ENCODE assay signal across 8 cellular contexts in genomic region chr13:25301347-25302113, GRCh38. TPM values are rescaled to one million over a fixed set of nuclear protein-coding genes. Genes with fewer than 3 reads are reported as not detected.
A peak's percentile ranks its signal among the peaks of the same experiment; 100 is the strongest.
DNase-seq lines count a peak whose midpoint lies in the region; ATAC-seq and TF ChIP-seq lines count a peak whose summit lies in the region.

Gene NUP58 (plus strand): TSS chr13:25301625. CDS start chr13:25301774, 149 bp downstream.

- peak in 1 of 2 donors; percentile 61 for TF ChIP-seq POLR2A in suprapubic skin (IDR thresholded peaks at IDR 0.05)

- H3K27ac Mint-ChIP-seq in activated naive CD4-positive, alpha-beta T cell treated with anti-CD3 and anti-CD28 coated beads, Interleukin-2, amount 50 U/mL, for 72 hours: peak within 1 kb of the TSS; percentile 95

- H3K36me3 ChIP-seq in suprapubic skin: no peaks in the 10 kb centered on the region

- H3K27me3 ChIP-seq in suprapubic skin: peaks cover 8% of the 10 kb centered on the region

- TF ChIP-seq EP300 in suprapubic skin (IDR thresholded peaks at IDR 0.05): peak; percentile 49

- no peaks in the 10 kb centered on the region for H3K9me3 Mint-ChIP-seq in activated naive CD4-positive, alpha-beta T cell treated with anti-CD3 and anti-CD28 coated beads, Interleukin-2, amount 50 U/mL, for 72 hours

- H3K4me3 ChIP-seq in GM08714 (ENCODE audit: low read length): peak within 1 kb of the TSS; percentile 98
- peak within 1 kb of the TSS; percentile 67 for H3K4me3 ChIP-seq in suprapubic skin

- no peak for TF ChIP-seq CTCF in suprapubic skin (IDR thresholded peaks at IDR 0.05)

- no peaks in the 10 kb centered on the region for H3K9me3 ChIP-seq in suprapubic skin

- peak within 1 kb of the TSS; percentile 85 for H3K27ac ChIP-seq in suprapubic skin

- H3K36me3 Mint-ChIP-seq in activated naive CD4-positive, alpha-beta T cell treated with anti-CD3 and anti-CD28 coated beads, Interleukin-2, amount 50 U/mL, for 72 hours: peaks cover 22 to 28% of the 10 kb centered on the region in 2 donors

- WGBS in suprapubic skin: under 1% methylated on average over 43 of the region's 64 CpGs

- DNase-seq in NCI-H1092 treated with DMSO at 0.1 percent for 48 hours (lab: John Stamatoyannopoulos, UW) (peak; percentile 95), SKM-1 (lab: John Stamatoyannopoulos, UW; ENCODE audit: unreplicated experiment) (peak; percentile 83), globus pallidus (ENCODE audit: low spot score) (peak; percentile 92), nucleus accumbens (lab: John Stamatoyannopoulos, UW) (peak; percentile 55 to 97 (median 92)), suprapubic skin (ENCODE audit: low spot score in 2 of 2) (peak; percentile 96 to 98)
- DNase-seq in activated naive CD4-positive, alpha-beta T cell treated with anti-CD3 and anti-CD28 coated beads, Interleukin-2, amount 50 U/mL, for 72 hours (ENCODE audit: low spot score in 2 of 2): peak; percentile 90

- ATAC-seq in HG02610 (IDR thresholded peaks at IDR 0.05; ENCODE audit: unreplicated experiment): peak; percentile 100
- peak; percentile 99 for ATAC-seq in activated naive CD4-positive, alpha-beta T cell treated with anti-CD3 and anti-CD28 coated beads, Interleukin-2, amount 50 U/mL, for 72 hours

- H3K4me1 ChIP-seq in suprapubic skin: peaks cover 20% of the 10 kb centered on the region

RNA-seq across cellular contexts. Expression of gene NUP58, which starts in this region (rescaled TPM):
- total RNA-seq in activated naive CD4-positive, alpha-beta T cell treated with anti-CD3 and anti-CD28 coated beads, Interleukin-2, amount 50 U/mL, for 72 hours: 100 to 1,000 TPM in 1 of 2 donors, 10 to 100 TPM in 1; 98.7 to 138 TPM
- total RNA-seq in suprapubic skin: 10 to 100 TPM; 27.6 to 54.3 (median 39.9) TPM

Comparison
In these comparisons a context has a peak if more than half of its experiments do, and no peak if none do; other contexts are left out.
1. Peak in every context shown above with its lines: DNase-seq, ATAC-seq, H3K4me3 ChIP-seq and H3K27ac ChIP-seq.